Comparison of ENCODE assay signal across 13 cellular contexts in genomic region chr9:89655990-89656657, GRCh38. TPM values are rescaled to one million over a fixed set of nuclear protein-coding genes. Genes with fewer than 3 reads are reported as not detected.
DNase-seq lines count a peak whose midpoint lies in the region; ATAC-seq and TF ChIP-seq lines count a peak whose summit lies in the region.
"Had no signal": no experiment of that assay in that cellular context is flagged by ENCODE, and none has a peak within 500 bp of the region (broad histone marks: within the 10 kb centered on the region; RNA-seq: fewer than 3 reads in every experiment).

No MANE protein-coding gene starts in this region.

- peaks cover 32% of the 10 kb centered on the region for H3K27me3 Mint-ChIP-seq in activated CD4-positive, alpha-beta memory T cell treated with anti-CD3 and anti-CD28 coated beads, Interleukin-2, amount 10 ng/mL, durations not matched to agents 7 days and 5 days

- ATAC-seq in Right ventricle myocardium superior (ENCODE audit: poor library complexity), result peak; percentile 11
- ATAC-seq in left cardiac atrium, result no peak
- ATAC-seq in right lobe of liver, result peak; percentile 81 to 87 (median 82)
- peak; percentile 48 for ATAC-seq in upper lobe of right lung
- no peak for ATAC-seq in esophagus mucosa
- ATAC-seq in HG02588 (IDR thresholded peaks at IDR 0.05; ENCODE audit: unreplicated experiment), result no peak

- WGBS in right lobe of liver (ENCODE audit: insufficient coverage, low coverage, low lambda C conversion rate, missing lambda C conversion rate), result 34% methylated on average over 9 of the region's 18 CpGs

- CTCF ChIA-PET in activated CD4-positive, alpha-beta memory T cell treated with anti-CD3 and anti-CD28 coated beads, Interleukin-2, amount 10 ng/mL, durations not matched to agents 7 days and 5 days (lab: Charles Lee), result interaction anchor here (0.8 to 3.2 kb wide), 4 partner anchors 46 to 87 kb away, joined by 3 to 9 read pairs (median 4); no protein-coding TSS in a partner anchor

- intact Hi-C loops in Right ventricle myocardium superior (cut with DNase I), result no loop called here
- intact Hi-C loops in left cardiac atrium (cut with DNase I), result no loop called here
- intact Hi-C loops in right lobe of liver (cut with DNase I), result loop anchor here in 1 of 2 donors (10.0 kb wide), 1 partner anchor 51 kb away; the partner anchor contains the start of gene GADD45G
- intact Hi-C loops in upper lobe of right lung (cut with DNase I), result no loop called here

- H3K4me3 ChIP-seq in right lobe of liver (no peak overlapping the region), upper lobe of right lung (no peak overlapping the region)
- H3K4me3 ChIP-seq: lung, skin epidermis had no signal

- H3K36me3 ChIP-seq in right lobe of liver (no peaks in the 10 kb centered on the region), upper lobe of right lung (no peaks in the 10 kb centered on the region)

- H3K27me3 ChIP-seq in right lobe of liver, result no peaks in the 10 kb centered on the region
- H3K27me3 ChIP-seq in upper lobe of right lung, result no peaks in the 10 kb centered on the region

- POLR2A ChIA-PET in activated CD4-positive, alpha-beta memory T cell treated with anti-CD3 and anti-CD28 coated beads, Interleukin-2, amount 10 ng/mL, durations not matched to agents 7 days and 5 days (lab: Charles Lee), result interaction anchor here (0.5 to 4.1 kb wide), 5 partner anchors 24 to 220 kb away, joined by 3 to 20 read pairs (median 3); partner anchors contain the start of gene GADD45G

- TF ChIP-seq POLR2A in right lobe of liver (IDR thresholded peaks at IDR 0.05), result no peak

- peaks cover 0 to 37% (median 19%) of the 10 kb centered on the region in 4 donors for H3K4me1 ChIP-seq in right lobe of liver
- peaks cover 40% of the 10 kb centered on the region for H3K4me1 ChIP-seq in upper lobe of right lung

- H3K4me3 Mint-ChIP-seq in activated CD4-positive, alpha-beta memory T cell treated with anti-CD3 and anti-CD28 coated beads, Interleukin-2, amount 10 ng/mL, durations not matched to agents 7 days and 5 days, result peak overlapping the region; percentile 3

- no peaks in the 10 kb centered on the region for H3K36me3 Mint-ChIP-seq in activated CD4-positive, alpha-beta memory T cell treated with anti-CD3 and anti-CD28 coated beads, Interleukin-2, amount 10 ng/mL, durations not matched to agents 7 days and 5 days (ENCODE audit: low read depth)

- H3K9me3 Mint-ChIP-seq in activated CD4-positive, alpha-beta memory T cell treated with anti-CD3 and anti-CD28 coated beads, Interleukin-2, amount 10 ng/mL, durations not matched to agents 7 days and 5 days, result no peaks in the 10 kb centered on the region

- peak in 1 of 4 donors; percentile 38 for TF ChIP-seq CTCF in right lobe of liver (IDR thresholded peaks at IDR 0.05)
- no peak for TF ChIP-seq CTCF in upper lobe of right lung (IDR thresholded peaks at IDR 0.05)

- H3K27ac ChIP-seq in right lobe of liver, result peak overlapping the region; percentile 70 to 98 (median 93)
- H3K27ac ChIP-seq in upper lobe of right lung, result no peak overlapping the region
- H3K27ac ChIP-seq: skin epidermis had no signal

- no peak for DNase-seq in Right ventricle myocardium superior
- no peak for DNase-seq in left cardiac atrium
- DNase-seq in activated CD4-positive, alpha-beta memory T cell treated with anti-CD3 and anti-CD28 coated beads, Interleukin-2, amount 10 ng/mL, durations not matched to agents 7 days and 5 days, result peak; percentile 75
- DNase-seq in right lobe of liver, result peak; percentile 80 to 92 (median 91)
- peak; percentile 67 for DNase-seq in upper lobe of right lung
- DNase-seq in stimulated activated CD4-positive, alpha-beta T cell treated with anti-CD3 and anti-CD28 coated beads, Interleukin-1b, Interleukin-23, amount 100 ng/mL, for 48 hours, result no peak
- DNase-seq: DMS79, NCI-H1105, NCI-H2227 treated with DMSO at 0.1 percent for 48 hours had no signal

- peak overlapping the region; percentile 53 for H3K27ac Mint-ChIP-seq in activated CD4-positive, alpha-beta memory T cell treated with anti-CD3 and anti-CD28 coated beads, Interleukin-2, amount 10 ng/mL, durations not matched to agents 7 days and 5 days

- H3K4me1 Mint-ChIP-seq in activated CD4-positive, alpha-beta memory T cell treated with anti-CD3 and anti-CD28 coated beads, Interleukin-2, amount 10 ng/mL, durations not matched to agents 7 days and 5 days, result peaks cover 40% of the 10 kb centered on the region

- H3K9me3 ChIP-seq in right lobe of liver (no peaks in the 10 kb centered on the region), upper lobe of right lung (no peaks in the 10 kb centered on the region)

RNA-seq across cellular contexts. Expression of gene GADD45G, which starts 51.3 kb away (rescaled TPM):
- total RNA-seq in Right ventricle myocardium superior, result 48.9 TPM
- total RNA-seq in left cardiac atrium, result 100 to 1,000 TPM; 107 to 128 TPM
- total RNA-seq in activated CD4-positive, alpha-beta memory T cell treated with anti-CD3 and anti-CD28 coated beads, Interleukin-2, amount 10 ng/mL, durations not matched to agents 7 days and 5 days, result 10 to 100 TPM; 40.0 to 40.4 TPM
- 100 to 1,000 TPM in 2 of 6 experiments, 10 to 100 TPM in 4; 11.4 to 130 (median 30.9) TPM for total RNA-seq in right lobe of liver
- total RNA-seq in upper lobe of right lung, result 19.8 TPM
- total RNA-seq in esophagus mucosa, result 1.6 TPM

Comparison
In these comparisons a context has a peak if more than half of its experiments do, and no peak if none do; other contexts are left out.
1. ATAC-seq: peak in Right ventricle myocardium superior (single experiment), right lobe of liver (4 of 4) and upper lobe of right lung (single experiment); none in left cardiac atrium (0 of 2), esophagus mucosa (single experiment) and HG02588 (single experiment).
2. DNase-seq: peak in activated CD4-positive, alpha-beta memory T cell treated with anti-CD3 and anti-CD28 coated beads, Interleukin-2, amount 10 ng/mL, durations not matched to agents 7 days and 5 days (single experiment), right lobe of liver (3 of 3) and upper lobe of right lung (single experiment); none in Right ventricle myocardium superior (single experiment), left cardiac atrium (single experiment) and stimulated activated CD4-positive, alpha-beta T cell treated with anti-CD3 and anti-CD28 coated beads, Interleukin-1b, Interleukin-23, amount 100 ng/mL, for 48 hours (single experiment).